ENCODE assay signal across 14 cellular contexts in the genomic region with DNA sequence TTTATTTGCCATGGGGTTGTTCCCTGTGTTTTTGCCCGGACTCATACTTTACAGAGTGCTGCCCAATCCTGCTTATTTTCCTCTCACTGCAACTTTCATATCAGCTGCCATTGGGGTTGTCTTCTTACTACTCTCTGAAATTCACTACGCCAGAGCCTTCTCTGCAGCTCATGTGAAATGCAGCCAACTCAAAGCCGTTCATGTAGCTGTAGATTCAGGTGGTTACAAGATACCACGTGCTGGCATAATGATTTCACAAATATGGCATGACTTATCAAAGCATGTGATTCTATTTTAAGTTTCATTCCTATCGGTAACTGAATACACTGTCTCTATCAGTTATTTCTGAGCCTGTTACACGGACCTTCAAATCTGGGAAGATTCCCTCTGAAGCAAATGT.
"Had no signal": no experiment of that assay in that cellular context is flagged by ENCODE, and none has a peak within 500 bp of the region (broad histone marks: within the 10 kb centered on the region; RNA-seq: fewer than 3 reads in every experiment).

No MANE protein-coding gene starts in this region.

- H3K27me3 ChIP-seq: cardiac muscle cell, esophagus squamous epithelium, upper lobe of right lung had no signal

- H3K4me1 ChIP-seq: esophagus squamous epithelium, lower lobe of right lung, upper lobe of right lung had no signal

- H3K27ac ChIP-seq: cardiac muscle cell, esophagus squamous epithelium, lower lobe of right lung, upper lobe of right lung had no signal

- DNase-seq: activated CD4-positive, alpha-beta T cell treated with anti-CD3 and anti-CD28 coated beads, Interleukin-2, amount 50 U/mL, for 4 hours; effector memory CD8-positive, alpha-beta T cell; esophagus squamous epithelium; hippocampal formation; left cardiac atrium; lower lobe of right lung; nucleus accumbens; posterior cingulate gyrus; stimulated activated CD4-positive, alpha-beta T cell treated with anti-CD3 and anti-CD28 coated beads, Interleukin-4, amount 100 ng/mL, for 4 hours; stimulated activated naive CD4-positive, alpha-beta T cell; T-helper 2 cell; upper lobe of right lung had no signal

- ATAC-seq: effector memory CD8-positive, alpha-beta T cell; lower lobe of right lung; upper lobe of right lung had no signal

- H3K36me3 ChIP-seq: cardiac muscle cell, esophagus squamous epithelium, lower lobe of right lung, upper lobe of right lung had no signal

- H3K4me3 ChIP-seq: cardiac muscle cell, esophagus squamous epithelium, lower lobe of right lung, smooth muscle cell, upper lobe of right lung had no signal

- H3K9me3 ChIP-seq: esophagus squamous epithelium, lower lobe of right lung, upper lobe of right lung had no signal
